In genomic region chr2:74553892-74554820, GRCh38 we compare ENCODE assay signal across 8 cellular contexts. TPM values are rescaled to one million over a fixed set of nuclear protein-coding genes. Genes with fewer than 3 reads are reported as not detected.
A peak's percentile ranks its signal among the peaks of the same experiment; 100 is the strongest.
DNase-seq lines count a peak whose midpoint lies in the region; ATAC-seq and TF ChIP-seq lines count a peak whose summit lies in the region.

TSS of gene DOK1 (plus strand) at chr2:74554720. CDS start at chr2:74554755, 35 bp downstream.
TSS of gene LOXL3 (minus strand) at chr2:74553942. CDS start at chr2:74552634, 1,308 bp downstream.

- peaks cover 17% of the 10 kb centered on the region for H3K4me1 ChIP-seq in Panc1 (ENCODE audit: control insufficient read depth, insufficient read depth, low read length)
- peaks cover 6% of the 10 kb centered on the region for H3K4me1 ChIP-seq in fibroblast of lung (ENCODE audit: control insufficient read depth, extremely low read depth, insufficient read depth, low read length)

- H3K9me3 ChIP-seq in Panc1 (ENCODE audit: control insufficient read depth, insufficient read depth, low read depth, low read length): no peaks in the 10 kb centered on the region
- no peaks in the 10 kb centered on the region for H3K9me3 ChIP-seq in fibroblast of lung (ENCODE audit: control insufficient read depth, insufficient read depth, low read depth, low read length)

- ATAC-seq in GM19324 (IDR thresholded peaks at IDR 0.05; ENCODE audit: low FRiP score, unreplicated experiment) (peak; percentile 66), HG03460 (IDR thresholded peaks at IDR 0.05; ENCODE audit: unreplicated experiment) (peak; percentile 53), Panc1 (peak; percentile 76), natural killer cell (peak; percentile 78 to 84 (median 81))

- CTCF ChIA-PET in Panc1 (lab: Charles Lee): interaction anchor here (0.6 to 1.1 kb wide), 2 partner anchors 18 to 360 kb away, joined by 6 to 14 read pairs; no protein-coding TSS in a partner anchor

- no peak for TF ChIP-seq CTCF in Panc1 (IDR thresholded peaks at IDR 0.05)
- no peak for TF ChIP-seq CTCF in fibroblast of lung (conservative IDR thresholded peaks at IDR 0.05 in 1 of 2, IDR thresholded peaks at IDR 0.05 in 1 of 2; ENCODE audit: low read depth in 1 of 2, low read length in 2 of 2)
- TF ChIP-seq CTCF in natural killer cell (IDR thresholded peaks at IDR 0.05): no peak

- no peaks in the 10 kb centered on the region for H4K20me1 ChIP-seq in fibroblast of lung (ENCODE audit: control insufficient read depth, extremely low read depth, insufficient read depth, low read length)

- H3K27ac ChIP-seq in Panc1 (ENCODE audit: low read length): no peak within 1 kb of the TSS
- H3K27ac ChIP-seq in fibroblast of lung (ENCODE audit: insufficient read depth, low read length): peak within 1 kb of the TSS; percentile 85

- peaks cover 13% of the 10 kb centered on the region for H3K36me3 Mint-ChIP-seq in activated T-helper 1 cell treated with anti-CD3 and anti-CD28 coated beads, Interleukin-12 subunit alpha, Interleukin-12 subunit beta, Interleukin-2, Interleukin-4 antibody, amounts not matched to agents 30 ng/mL and 10 ng/mL and 1 ng/mL, durations not matched to agents 14 hours and 24 hours and 36 hours (ENCODE audit: low read depth)
- no peaks in the 10 kb centered on the region for H3K36me3 Mint-ChIP-seq in natural killer cell

- H3K9ac ChIP-seq in fibroblast of lung (ENCODE audit: insufficient read depth, low read length): peak within 1 kb of the TSS; percentile 79

- H3K79me2 ChIP-seq in fibroblast of lung (ENCODE audit: control insufficient read depth, insufficient read depth, low read length): peaks cover 3% of the 10 kb centered on the region

- no peaks in the 10 kb centered on the region for H3K36me3 ChIP-seq in Panc1 (ENCODE audit: control insufficient read depth, insufficient read depth, low read length)
- peaks cover 4% of the 10 kb centered on the region for H3K36me3 ChIP-seq in fibroblast of lung (ENCODE audit: control insufficient read depth, insufficient read depth, low read length)

- BruUV-seq in Panc1 (replicated peaks; lab: Mats Ljungman, UMichigan): no TSS peak

- H3K27ac Mint-ChIP-seq in activated T-helper 1 cell treated with anti-CD3 and anti-CD28 coated beads, Interleukin-12 subunit alpha, Interleukin-12 subunit beta, Interleukin-2, Interleukin-4 antibody, amounts not matched to agents 30 ng/mL and 10 ng/mL and 1 ng/mL, durations not matched to agents 14 hours and 24 hours and 36 hours: peak within 1 kb of the TSS; percentile 96
- peak within 1 kb of the TSS; percentile 80 to 89 for H3K27ac Mint-ChIP-seq in natural killer cell

- H3K9me3 Mint-ChIP-seq in activated T-helper 1 cell treated with anti-CD3 and anti-CD28 coated beads, Interleukin-12 subunit alpha, Interleukin-12 subunit beta, Interleukin-2, Interleukin-4 antibody, amounts not matched to agents 30 ng/mL and 10 ng/mL and 1 ng/mL, durations not matched to agents 14 hours and 24 hours and 36 hours: no peaks in the 10 kb centered on the region
- no peaks in the 10 kb centered on the region for H3K9me3 Mint-ChIP-seq in natural killer cell

- H3K4me3 Mint-ChIP-seq in activated T-helper 1 cell treated with anti-CD3 and anti-CD28 coated beads, Interleukin-12 subunit alpha, Interleukin-12 subunit beta, Interleukin-2, Interleukin-4 antibody, amounts not matched to agents 30 ng/mL and 10 ng/mL and 1 ng/mL, durations not matched to agents 14 hours and 24 hours and 36 hours: peak within 1 kb of the TSS; percentile 95
- peak within 1 kb of the TSS; percentile 92 for H3K4me3 Mint-ChIP-seq in natural killer cell

- H3K4me3 ChIP-seq in Panc1 (ENCODE audit: low read depth in 2 of 2, low read length in 2 of 2) (peak within 1 kb of the TSS; percentile 61 to 83), fibroblast of lung (replicated peaks in 1 of 4; ENCODE audit: control extremely low read depth in 1 of 4, insufficient read depth in 1 of 4, low read depth in 3 of 4, low read length in 4 of 4) (peak within 1 kb of the TSS; percentile 52 to 98 (median 74))

- H3K27me3 Mint-ChIP-seq in activated T-helper 1 cell treated with anti-CD3 and anti-CD28 coated beads, Interleukin-12 subunit alpha, Interleukin-12 subunit beta, Interleukin-2, Interleukin-4 antibody, amounts not matched to agents 30 ng/mL and 10 ng/mL and 1 ng/mL, durations not matched to agents 14 hours and 24 hours and 36 hours (ENCODE audit: insufficient read depth): peaks cover 11% of the 10 kb centered on the region
- peaks cover 25 to 28% of the 10 kb centered on the region in 2 donors for H3K27me3 Mint-ChIP-seq in natural killer cell (ENCODE audit: low read depth in 2 of 2)

- in situ Hi-C loops in Panc1 (cut with HindIII; ENCODE audit: low pct_unique_long_range_greater_than_20kb, low sequenced_read_pairs): no loop called here

- peaks cover 33% of the 10 kb centered on the region for H3K4me1 Mint-ChIP-seq in activated T-helper 1 cell treated with anti-CD3 and anti-CD28 coated beads, Interleukin-12 subunit alpha, Interleukin-12 subunit beta, Interleukin-2, Interleukin-4 antibody, amounts not matched to agents 30 ng/mL and 10 ng/mL and 1 ng/mL, durations not matched to agents 14 hours and 24 hours and 36 hours (ENCODE audit: low read depth)
- peaks cover 7 to 36% of the 10 kb centered on the region in 2 donors for H3K4me1 Mint-ChIP-seq in natural killer cell

- intact Hi-C loops in Panc1 (cut with micrococcal nuclease; ENCODE audit: unreplicated experiment) (no loop called here), natural killer cell (cut with micrococcal nuclease) (no loop called here)
- intact Hi-C loops in activated T-helper 1 cell treated with anti-CD3 and anti-CD28 coated beads, Interleukin-12 subunit alpha, Interleukin-12 subunit beta, Interleukin-2, Interleukin-4 antibody, amounts not matched to agents 30 ng/mL and 10 ng/mL and 1 ng/mL, durations not matched to agents 14 hours and 24 hours and 36 hours (cut with micrococcal nuclease): loop anchor here (1.0 kb wide), 5 partner anchors 24 to 817 kb away; partner anchors contain the start of genes PCGF1, SEMA4F, TPRKB and TTC31

- peak within 1 kb of the TSS; percentile 82 for H2AFZ ChIP-seq in fibroblast of lung (ENCODE audit: low read length)

- DNase-seq in C1 segment of cervical spinal cord (lab: John Stamatoyannopoulos, UW) (peak in 11 of 14 donors; percentile 44 to 79 (median 69)), Panc1 (ENCODE audit: low read depth, low spot score) (no peak), fibroblast of lung (ENCODE audit: low read depth in 2 of 2) (peak; percentile 89 to 91), natural killer cell (peak; percentile 78)
- peak; percentile 79 for DNase-seq in activated T-helper 1 cell treated with anti-CD3 and anti-CD28 coated beads, Interleukin-12 subunit alpha, Interleukin-12 subunit beta, Interleukin-2, Interleukin-4 antibody, amounts not matched to agents 30 ng/mL and 10 ng/mL and 1 ng/mL, durations not matched to agents 14 hours and 24 hours and 36 hours (ENCODE audit: low spot score)
- DNase-seq in stimulated activated naive CD4-positive, alpha-beta T cell (lab: John Stamatoyannopoulos, UW): peak; percentile 68 to 89 (median 80)

- H3K27me3 ChIP-seq in Panc1 (ENCODE audit: control insufficient read depth, insufficient read depth, low read length): no peaks in the 10 kb centered on the region
- no peaks in the 10 kb centered on the region for H3K27me3 ChIP-seq in fibroblast of lung (ENCODE audit: control insufficient read depth, insufficient read depth, low read length)

- POLR2A ChIA-PET in Panc1 (lab: Charles Lee): no interaction called here

- peak within 1 kb of the TSS; percentile 85 for H3K4me2 ChIP-seq in fibroblast of lung (ENCODE audit: extremely low read depth, insufficient read depth, low read length)

RNA-seq across cellular contexts. Expression of gene DOK1, which starts in this region (rescaled TPM):
- total RNA-seq in Panc1 (2021; ENCODE audit: unreplicated experiment) (6.2 TPM), fibroblast of lung (25.7 and 31.7 TPM in 2 replicates), natural killer cell (10 to 100 TPM; 17.4 to 24.9 (median 23.9) TPM)
- polyA plus RNA-seq in Panc1 (2012; ENCODE audit: insufficient read length): 13.9 TPM
- 37.2 and 40.8 TPM in 2 replicates for total RNA-seq in activated T-helper 1 cell treated with anti-CD3 and anti-CD28 coated beads, Interleukin-12 subunit alpha, Interleukin-12 subunit beta, Interleukin-2, Interleukin-4 antibody, amounts not matched to agents 30 ng/mL and 10 ng/mL and 1 ng/mL, durations not matched to agents 14 hours and 24 hours and 36 hours
- 11.4 and 12.6 TPM in 2 replicates for polyA plus RNA-seq in fibroblast of lung
- 18.1 and 20.8 TPM in 2 replicates for polyA plus RNA-seq in fibroblast of lung (2012)
- 22.8 and 42.3 TPM in 2 replicates for polyA minus RNA-seq in fibroblast of lung (ENCODE audit: low replicate concordance)

RNA-seq across cellular contexts. Expression of gene LOXL3, which starts in this region (rescaled TPM):
- total RNA-seq in Panc1 (2021; ENCODE audit: unreplicated experiment) (1.0 TPM), fibroblast of lung (12.6 and 26.4 TPM in 2 replicates), natural killer cell (1 to 10 TPM in 1 of 3 donors, under 1 TPM in 2; 0.43 to 2.0 (median 0.93) TPM)
- polyA plus RNA-seq in Panc1 (2012; ENCODE audit: insufficient read length): 1.1 TPM
- total RNA-seq in activated T-helper 1 cell treated with anti-CD3 and anti-CD28 coated beads, Interleukin-12 subunit alpha, Interleukin-12 subunit beta, Interleukin-2, Interleukin-4 antibody, amounts not matched to agents 30 ng/mL and 10 ng/mL and 1 ng/mL, durations not matched to agents 14 hours and 24 hours and 36 hours: 1.9 and 2.0 TPM in 2 replicates
- polyA plus RNA-seq in fibroblast of lung: 13.7 and 20.6 TPM in 2 replicates
- polyA plus RNA-seq in fibroblast of lung (2012): 10.9 and 15.8 TPM in 2 replicates
- 8.7 and 23.4 TPM in 2 replicates for polyA minus RNA-seq in fibroblast of lung (ENCODE audit: low replicate concordance)
